Comparison of ENCODE assay signal across 1 cellular context in genomic region chr2:202764991-202765390, GRCh38.
TF ChIP-seq lines count a peak whose summit lies in the region.

No MANE protein-coding gene starts in this region.

TF ChIP-seq in GM12878, 131 proteins besides CTCF, POLR2A, EP300 and RAD21:
- no peak for TF ChIP-seq LARP7 (IDR thresholded peaks at IDR 0.05)
- no peak for TF ChIP-seq KAT2A (conservative IDR thresholded peaks at IDR 0.05; ENCODE audit: control insufficient read depth, low read depth, low read length)
- no peak for TF ChIP-seq MYC (IDR thresholded peaks at IDR 0.05; ENCODE audit: insufficient read depth, insufficient read length, insufficient replicate concordance, low read length, severe bottlenecking)
- TF ChIP-seq BHLHE40 (IDR thresholded peaks at IDR 0.05; ENCODE audit: borderline replicate concordance in 1 of 2, low read depth in 2 of 2, low read length in 1 of 2) = no peak
- no peak for TF ChIP-seq SKIL (IDR thresholded peaks at IDR 0.05; ENCODE audit: low read depth, poor library complexity, severe bottlenecking)
- no peak for TF ChIP-seq REST (IDR thresholded peaks at IDR 0.05; ENCODE audit: low read depth, low read length)
